Comparison of ENCODE assay signal across 18 cellular contexts in the genomic region with DNA sequence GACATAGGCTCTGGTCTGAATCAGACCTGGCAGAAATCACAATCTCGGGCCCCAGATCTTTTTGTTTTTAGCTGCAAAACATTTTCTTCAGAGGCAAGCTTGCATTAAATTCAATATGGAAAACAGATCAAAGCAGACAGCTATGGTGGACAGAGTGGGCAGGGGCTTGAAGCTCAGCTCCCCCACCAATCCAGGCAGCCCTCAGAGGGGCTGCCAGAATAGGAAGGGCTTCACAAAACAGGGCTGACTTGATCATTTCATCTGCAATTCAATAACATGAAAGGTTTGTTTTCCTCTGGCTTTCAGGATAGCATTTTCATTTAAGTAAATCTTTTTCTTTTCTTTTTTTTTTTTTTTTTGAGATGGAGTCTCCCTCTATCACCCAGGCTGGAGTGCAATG. TPM values are rescaled to one million over a fixed set of nuclear protein-coding genes. Genes with fewer than 3 reads are reported as not detected.
DNase-seq lines count a peak whose midpoint lies in the region; ATAC-seq and TF ChIP-seq lines count a peak whose summit lies in the region.
"Had no signal": no experiment of that assay in that cellular context is flagged by ENCODE, and none has a peak within 500 bp of the region (broad histone marks: within the 10 kb centered on the region; RNA-seq: fewer than 3 reads in every experiment).

No MANE protein-coding gene starts in this region.

- H3K4me1 Mint-ChIP-seq in WTC11, result peaks cover 21% of the 10 kb centered on the region

- H3K9me3 ChIP-seq in mammary epithelial cell (replicated peaks; ENCODE audit: insufficient read depth, low read length), result no peaks in the 10 kb centered on the region
- no peaks in the 10 kb centered on the region for H3K9me3 ChIP-seq in breast epithelium
- no peaks in the 10 kb centered on the region for H3K9me3 ChIP-seq in SJCRH30 (replicated peaks)
- H3K9me3 ChIP-seq: BLaER1, Caco-2 had no signal

- no peak for TF ChIP-seq POLR2A in breast epithelium (IDR thresholded peaks at IDR 0.05)

- no peak overlapping the region for H3K4me2 ChIP-seq in mammary epithelial cell (ENCODE audit: insufficient read depth, low read depth, low read length)
- H3K4me2 ChIP-seq: BLaER1 had no signal

- WGBS in mammary epithelial cell (ENCODE audit: low coverage, missing lambda C conversion rate), result 100% methylated on average over 1 of the region's 1 CpG

- H2AFZ ChIP-seq in mammary epithelial cell (ENCODE audit: low read depth, low read length), result no peak overlapping the region

- peaks cover 13% of the 10 kb centered on the region for H3K36me3 Mint-ChIP-seq in WTC11

- no peaks in the 10 kb centered on the region for H3K79me2 ChIP-seq in mammary epithelial cell (ENCODE audit: insufficient read depth, low read length)

- no TSS peak for BruUV-seq in mammary epithelial cell (replicated peaks; lab: Mats Ljungman, UMichigan)

- H3K36me3 ChIP-seq in mammary epithelial cell (ENCODE audit: insufficient read depth, low read length) (peaks cover 7% of the 10 kb centered on the region), breast epithelium (peaks cover 4% of the 10 kb centered on the region), SJCRH30 (peaks cover 31% of the 10 kb centered on the region)

- H3K4me3 ChIP-seq in mammary epithelial cell (replicated peaks in 1 of 3; ENCODE audit: insufficient read depth in 1 of 3, low read depth in 2 of 3, low read length in 3 of 3) (no peak overlapping the region), breast epithelium (no peak overlapping the region), SJCRH30 (no peak overlapping the region)
- H3K4me3 ChIP-seq: BLaER1 had no signal

- H3K9ac ChIP-seq in mammary epithelial cell (ENCODE audit: insufficient read depth, low read length), result peak overlapping the region; percentile 11
- H3K9ac ChIP-seq: BLaER1 had no signal

- H3K27me3 ChIP-seq in mammary epithelial cell (ENCODE audit: insufficient read depth, low read length), result no peaks in the 10 kb centered on the region
- H3K27me3 ChIP-seq in breast epithelium, result no peaks in the 10 kb centered on the region
- H3K27me3 ChIP-seq in SJCRH30, result no peaks in the 10 kb centered on the region
- H3K27me3 ChIP-seq: BLaER1 had no signal

- no peak overlapping the region for H3K4me3 Mint-ChIP-seq in WTC11
- H3K4me3 Mint-ChIP-seq: B cell; CD4-positive, CD25-positive, alpha-beta regulatory T cell; CD8-positive, alpha-beta T cell had no signal

- no peaks in the 10 kb centered on the region for H3K9me3 Mint-ChIP-seq in WTC11
- H3K9me3 Mint-ChIP-seq: CD4-positive, CD25-positive, alpha-beta regulatory T cell; CD8-positive, alpha-beta T cell had no signal

- CTCF ChIA-PET in mammary epithelial cell (lab: Charles Lee; ENCODE audit: low non-redundant PET) (no interaction called here), WTC11 (lab: Charles Lee) (interaction anchor here (0.7 to 1.1 kb wide), 2 partner anchors 11 to 434 kb away, joined by 3 to 5 read pairs; no protein-coding TSS in a partner anchor)

- H3K27me3 Mint-ChIP-seq in WTC11 (ENCODE audit: low read depth), result no peaks in the 10 kb centered on the region
- H3K27me3 Mint-ChIP-seq: B cell; CD4-positive, CD25-positive, alpha-beta regulatory T cell had no signal

- dilution Hi-C loops in mammary epithelial cell (cut with HindIII; ENCODE audit: low sequenced_read_pairs), result no loop called here

- ATAC-seq in WTC11, result peak; percentile 78
- ATAC-seq: CD8-positive, alpha-beta T cell had no signal

- no peaks in the 10 kb centered on the region for H4K20me1 ChIP-seq in mammary epithelial cell (ENCODE audit: insufficient read depth, low read length)
- H4K20me1 ChIP-seq: BLaER1 had no signal

- H3K27ac Mint-ChIP-seq in WTC11, result no peak overlapping the region
- H3K27ac Mint-ChIP-seq: B cell; CD4-positive, CD25-positive, alpha-beta regulatory T cell; CD8-positive, alpha-beta T cell had no signal

- H3K4me1 ChIP-seq in mammary epithelial cell (ENCODE audit: insufficient read depth, low read length) (no peaks in the 10 kb centered on the region), breast epithelium (no peaks in the 10 kb centered on the region), SJCRH30 (no peaks in the 10 kb centered on the region)
- H3K4me1 ChIP-seq: Caco-2 had no signal

- DNase-seq in mammary epithelial cell (no peak), breast epithelium (ENCODE audit: low spot score in 2 of 2) (no peak), WTC11 (ENCODE audit: low spot score) (no peak), iPS-NIHi11 (ENCODE audit: low spot score) (peak; percentile 18), NCI-H2081 (lab: John Stamatoyannopoulos, UW) (no peak), SJCRH30 (no peak)
- DNase-seq: Caco-2; CD4-positive, CD25-positive, alpha-beta regulatory T cell; CD8-positive, alpha-beta T cell; DMS79; GF-D8; H7; HCEC 1CT had no signal

- intact Hi-C loops in mammary epithelial cell (cut with micrococcal nuclease) (no loop called here), breast epithelium (cut with DNase I; ENCODE audit: low total_unique reads) (no loop called here)

- H3K27ac ChIP-seq in mammary epithelial cell (ENCODE audit: insufficient read depth, low read depth, low read length), result no peak overlapping the region
- no peak overlapping the region for H3K27ac ChIP-seq in breast epithelium
- no peak overlapping the region for H3K27ac ChIP-seq in SJCRH30
- H3K27ac ChIP-seq: 22Rv1, BLaER1, C4-2B had no signal

- in situ Hi-C loops in mammary epithelial cell (cut with MboI; ENCODE audit: low sequenced_read_pairs in 2 of 2), result no loop called here

- POLR2A ChIA-PET in WTC11 (lab: Charles Lee), result no interaction called here

- no peak for TF ChIP-seq CTCF in mammary epithelial cell (conservative IDR thresholded peaks at IDR 0.05 in 1 of 2, IDR thresholded peaks at IDR 0.05 in 1 of 2; ENCODE audit: extremely low read depth in 1 of 2, insufficient read depth in 1 of 2, low read depth in 1 of 2, low read length in 2 of 2)
- TF ChIP-seq CTCF in breast epithelium (IDR thresholded peaks at IDR 0.05), result no peak
- TF ChIP-seq CTCF in WTC11 (IDR thresholded peaks at IDR 0.05), result no peak

TF ChIP-seq in WTC11, 78 proteins besides CTCF, POLR2A, EP300 and RAD21:
- TF ChIP-seq, protein P1, sequence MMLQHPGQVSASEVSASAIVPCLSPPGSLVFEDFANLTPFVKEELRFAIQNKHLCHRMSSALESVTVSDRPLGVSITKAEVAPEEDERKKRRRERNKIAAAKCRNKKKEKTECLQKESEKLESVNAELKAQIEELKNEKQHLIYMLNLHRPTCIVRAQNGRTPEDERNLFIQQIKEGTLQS (CRISPR knock-in tag; conservative IDR thresholded peaks at IDR 0.05), result no peak
- TF ChIP-seq, protein P2, sequence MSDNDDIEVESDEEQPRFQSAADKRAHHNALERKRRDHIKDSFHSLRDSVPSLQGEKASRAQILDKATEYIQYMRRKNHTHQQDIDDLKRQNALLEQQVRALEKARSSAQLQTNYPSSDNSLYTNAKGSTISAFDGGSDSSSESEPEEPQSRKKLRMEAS (CRISPR knock-in tag; IDR thresholded peaks at IDR 0.05), result no peak
- TF ChIP-seq FOXP1 (CRISPR knock-in tag; IDR thresholded peaks at IDR 0.05; ENCODE audit: borderline replicate concordance) (no peak), SOX15 (CRISPR knock-in tag; IDR thresholded peaks at IDR 0.05) (no peak), ZNF671 (CRISPR knock-in tag; IDR thresholded peaks at IDR 0.05) (no peak), TEAD4 (CRISPR knock-in tag; IDR thresholded peaks at IDR 0.05) (no peak)

RNA-seq across cellular contexts. Expression of gene ALDH8A1, which starts 49.2 kb away (rescaled TPM):
- total RNA-seq in mammary epithelial cell (1 to 10 TPM in 1 of 2 donors, under 1 TPM in 1; 0.28 to 2.7 TPM), breast epithelium (1 to 10 TPM in 1 of 3 donors, under 1 TPM in 2; 0.66 to 1.5 (median 0.80) TPM), WTC11 (2021) (0.17 to 0.46 TPM (median 0.23 TPM) in 3 replicates)
- polyA plus RNA-seq in mammary epithelial cell, result 0.39 TPM
- polyA minus RNA-seq in mammary epithelial cell, result not detected
- 0.08 TPM in 1 of 2 replicates, not detected in the other for total RNA-seq in SJCRH30 (2014; rRNA removed; shearing (Covaris generic))
- total RNA-seq: Daoy had no signal

RNA-seq across cellular contexts. Expression of gene HBS1L, which starts 55.5 kb away (rescaled TPM):
- total RNA-seq in mammary epithelial cell (10 to 100 TPM; 81.3 to 98.7 TPM), breast epithelium (10 to 100 TPM; 42.0 to 55.5 (median 52.0) TPM), WTC11 (2021) (86.0 to 95.4 TPM (median 91.0 TPM) in 3 replicates)
- polyA plus RNA-seq in mammary epithelial cell, result 46.6 TPM
- polyA minus RNA-seq in mammary epithelial cell, result 85.6 TPM
- 130 and 139 TPM in 2 replicates for total RNA-seq in SJCRH30 (2014; rRNA removed; shearing (Covaris generic))
